8 cellular contexts compared by ENCODE assay signal in the genomic region with DNA sequence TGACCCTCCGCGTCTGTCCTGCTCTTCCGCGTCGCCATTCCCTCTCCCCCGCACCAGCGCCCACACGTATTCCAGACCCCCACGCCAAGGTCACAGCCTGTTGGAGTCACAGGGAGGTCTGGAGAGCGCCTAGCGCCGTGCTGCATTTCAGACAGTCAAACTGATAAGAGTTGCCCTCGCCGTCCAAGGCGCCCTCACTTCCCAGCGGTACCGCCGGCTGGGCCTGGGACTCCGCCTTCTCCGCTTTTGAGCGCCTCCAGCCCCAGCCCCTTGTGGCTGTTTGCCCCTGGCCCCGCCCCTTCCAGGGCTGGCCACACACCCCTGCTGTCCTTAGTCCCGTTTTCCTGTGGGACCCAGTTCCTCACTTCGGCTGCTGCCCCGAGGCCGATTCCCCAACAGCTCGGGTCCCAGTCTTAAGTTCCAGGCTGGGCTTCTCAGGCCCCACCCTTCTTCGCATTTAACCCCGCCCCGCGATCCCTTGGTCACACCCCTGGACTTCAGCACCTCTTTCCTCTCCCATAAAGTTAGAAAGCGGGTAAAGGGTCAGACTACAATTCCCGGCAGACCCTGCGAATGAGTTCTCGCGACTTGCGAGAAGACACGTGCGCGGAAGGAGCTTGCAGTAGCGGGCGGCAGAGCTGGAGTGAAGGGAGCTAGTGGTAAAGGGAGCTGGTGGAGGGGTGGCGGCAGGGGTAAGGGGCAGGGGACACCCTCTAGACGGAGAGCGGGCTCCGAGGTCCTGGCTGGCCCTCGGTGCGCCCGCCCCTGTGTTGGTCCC. TPM values are rescaled to one million over a fixed set of nuclear protein-coding genes. Genes with fewer than 3 reads are reported as not detected.
DNase-seq lines count a peak whose midpoint lies in the region; ATAC-seq and TF ChIP-seq lines count a peak whose summit lies in the region.

A gene (plus strand): TSS at position 612 of the 778 bp plus-strand sequence. CDS start 1,085 bp downstream, outside the sequence.

- H3K9me2 ChIP-seq in Karpas-422 (replicated peaks; ENCODE audit: insufficient read depth, low read length): no peaks in the 10 kb centered on the region

- H3K79me2 ChIP-seq in Karpas-422 (ENCODE audit: low read length): no peaks in the 10 kb centered on the region; the same call in 1 of the 2 replicates

- TF ChIP-seq POLR2A in esophagus muscularis mucosa (IDR thresholded peaks at IDR 0.05; ENCODE audit: low read depth): peak; percentile 59

- H3K4me1 ChIP-seq in Karpas-422 (ENCODE audit: low read length) (peaks cover 23% of the 10 kb centered on the region), esophagus muscularis mucosa (peaks cover 28 to 77% (median 65%) of the 10 kb centered on the region in 4 donors), muscle layer of duodenum (ENCODE audit: control insufficient read depth in 1 of 2, insufficient read depth in 2 of 2, low read length in 2 of 2) (peaks cover 11 to 35% of the 10 kb centered on the region in 2 donors)

- peak within 1 kb of the TSS; percentile 86 for H3K4me2 ChIP-seq in Karpas-422 (ENCODE audit: low read depth, low read length, poor library complexity, severe bottlenecking)

- TF ChIP-seq CTCF in esophagus muscularis mucosa (IDR thresholded peaks at IDR 0.05): peak in 2 of 3 experiments; percentile 11 to 32

- no peak for TF ChIP-seq EP300 in esophagus muscularis mucosa (IDR thresholded peaks at IDR 0.05)

- H3K4me3 ChIP-seq in Karpas-422 (ENCODE audit: low read length): peak within 1 kb of the TSS; percentile 73
- peak within 1 kb of the TSS; percentile 65 to 77 (median 72) for H3K4me3 ChIP-seq in esophagus muscularis mucosa
- peak within 1 kb of the TSS; percentile 81 to 87 for H3K4me3 ChIP-seq in muscle layer of duodenum (ENCODE audit: low read depth in 1 of 2, low read length in 2 of 2)

- under 1% methylated on average over 20 of the region's 49 CpGs for WGBS in esophagus muscularis mucosa

- ATAC-seq in GM21825 (IDR thresholded peaks at IDR 0.05; ENCODE audit: unreplicated experiment): peak; percentile 93

- H2AFZ ChIP-seq in Karpas-422 (ENCODE audit: low read length): no peak within 1 kb of the TSS

- intact Hi-C loops in esophagus muscularis mucosa (cut with DNase I): loop anchor here (5.0 kb wide), 1 partner anchor 34 kb away; no protein-coding TSS in a partner anchor

- no peaks in the 10 kb centered on the region for H4K20me1 ChIP-seq in Karpas-422 (ENCODE audit: insufficient read depth, low read depth, low read length)

- peak within 1 kb of the TSS; percentile 76 for H3K9ac ChIP-seq in Karpas-422 (ENCODE audit: low read length)

- H3K36me3 ChIP-seq in Karpas-422 (ENCODE audit: insufficient read depth, low read length): no peaks in the 10 kb centered on the region
- H3K36me3 ChIP-seq in esophagus muscularis mucosa: peaks cover 7 to 20% (median 19%) of the 10 kb centered on the region in 4 donors
- H3K36me3 ChIP-seq in muscle layer of duodenum (ENCODE audit: control insufficient read depth in 1 of 2, insufficient read depth in 2 of 2, low read length in 2 of 2): peaks cover 2 to 12% of the 10 kb centered on the region in 2 donors

- H3K9me3 ChIP-seq in Karpas-422 (ENCODE audit: low read length) (no peaks in the 10 kb centered on the region), esophagus muscularis mucosa (no peaks in the 10 kb centered on the region), muscle layer of duodenum (ENCODE audit: control insufficient read depth in 1 of 2, low read length in 2 of 2) (no peaks in the 10 kb centered on the region)

- H3K27ac ChIP-seq in Karpas-422 (ENCODE audit: low read length) (no peak within 1 kb of the TSS), esophagus muscularis mucosa (replicated peaks in 1 of 4) (peak within 1 kb of the TSS; percentile 97 to 99 (median 97)), muscle layer of duodenum (ENCODE audit: low read length) (peak within 1 kb of the TSS; percentile 88)

- DNase-seq in DMS79 treated with DMSO at 0.1 percent for 48 hours (lab: John Stamatoyannopoulos, UW) (peak; percentile 94), Karpas-422 (peak; percentile 98), RKO (ENCODE audit: low spot score) (peak; percentile 99), activated T-helper 1 cell treated with Interleukin-2 at 50 U/mL for 16 hours (ENCODE audit: low read depth) (peak; percentile 82), esophagus muscularis mucosa (ENCODE audit: extremely low spot score) (peak; percentile 99)
- DNase-seq in stimulated activated CD8-positive, alpha-beta memory T cell treated with anti-CD3 and anti-CD28 coated beads, Interleukin-7, amount 100 ng/mL, for 4 hours (ENCODE audit: low read depth in 2 of 2): peak; percentile 85 to 89

- H3K27me3 ChIP-seq in Karpas-422 (ENCODE audit: low read length) (no peaks in the 10 kb centered on the region), esophagus muscularis mucosa (peaks cover 0 to 13% (median 0%) of the 10 kb centered on the region in 4 donors), muscle layer of duodenum (ENCODE audit: low read depth, low read length) (peaks cover 25% of the 10 kb centered on the region)

RNA-seq across cellular contexts. Expression of the gene that starts here (rescaled TPM):
- 10.5 and 17.1 TPM in 2 replicates for total RNA-seq in Karpas-422 (2014; rRNA removed; shearing (Covaris generic); ENCODE audit: low replicate concordance)
- total RNA-seq in esophagus muscularis mucosa: 10 to 100 TPM; 16.2 to 32.6 (median 19.9) TPM
